1 cellular context compared by ENCODE assay signal in the genomic region with DNA sequence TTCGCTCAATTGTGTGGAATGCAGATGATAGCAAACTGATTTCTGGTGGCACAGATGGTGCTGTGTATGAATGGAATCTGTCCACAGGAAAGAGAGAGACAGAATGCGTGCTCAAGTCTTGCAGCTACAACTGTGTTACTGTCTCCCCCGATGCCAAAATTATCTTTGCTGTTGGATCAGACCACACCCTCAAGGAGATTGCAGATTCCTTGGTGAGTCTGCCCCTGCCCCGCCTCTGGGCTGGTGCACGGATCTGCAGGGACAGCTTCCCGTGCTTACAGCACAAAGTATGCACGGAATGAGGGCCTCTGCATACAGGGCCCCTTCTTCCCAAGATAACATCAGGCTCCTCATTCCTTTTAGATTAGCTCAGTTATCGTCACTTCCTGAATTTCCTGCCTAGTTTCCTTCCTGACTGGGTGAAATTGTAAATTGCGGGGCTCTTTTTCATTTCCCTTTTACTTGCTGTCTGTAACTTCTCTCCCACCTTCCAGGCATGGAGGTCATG.
TF ChIP-seq lines count a peak whose summit lies in the region.

No MANE protein-coding gene starts in this region.

TF ChIP-seq in HCT116, 20 proteins besides CTCF, POLR2A, EP300 and RAD21 (continued from another document):
- TF ChIP-seq POLR2AphosphoS5 (IDR thresholded peaks at IDR 0.05; ENCODE audit: low read depth, low read length): peak; percentile 53; the same call in 1 of the 2 replicates
- no peak for TF ChIP-seq YY1 (IDR thresholded peaks at IDR 0.05; ENCODE audit: extremely low read depth, insufficient replicate concordance, low read depth, low read length)
- no peak for TF ChIP-seq SRF (IDR thresholded peaks at IDR 0.05; ENCODE audit: low read depth)
- TF ChIP-seq REST (IDR thresholded peaks at IDR 0.05; ENCODE audit: low read depth): no peak
- no peak for TF ChIP-seq EZH2 (IDR thresholded peaks at IDR 0.05)
- peak; percentile 73 for TF ChIP-seq JUND (IDR thresholded peaks at IDR 0.05)
- TF ChIP-seq SIN3A (IDR thresholded peaks at IDR 0.05; ENCODE audit: low read depth): 0 out of 2 replicates have a peak, but pooled peaks have one; percentile 31
- TF ChIP-seq ZFX (IDR thresholded peaks at IDR 0.05): no peak
